Comparison of ENCODE assay signal across 8 cellular contexts in the genomic region with DNA sequence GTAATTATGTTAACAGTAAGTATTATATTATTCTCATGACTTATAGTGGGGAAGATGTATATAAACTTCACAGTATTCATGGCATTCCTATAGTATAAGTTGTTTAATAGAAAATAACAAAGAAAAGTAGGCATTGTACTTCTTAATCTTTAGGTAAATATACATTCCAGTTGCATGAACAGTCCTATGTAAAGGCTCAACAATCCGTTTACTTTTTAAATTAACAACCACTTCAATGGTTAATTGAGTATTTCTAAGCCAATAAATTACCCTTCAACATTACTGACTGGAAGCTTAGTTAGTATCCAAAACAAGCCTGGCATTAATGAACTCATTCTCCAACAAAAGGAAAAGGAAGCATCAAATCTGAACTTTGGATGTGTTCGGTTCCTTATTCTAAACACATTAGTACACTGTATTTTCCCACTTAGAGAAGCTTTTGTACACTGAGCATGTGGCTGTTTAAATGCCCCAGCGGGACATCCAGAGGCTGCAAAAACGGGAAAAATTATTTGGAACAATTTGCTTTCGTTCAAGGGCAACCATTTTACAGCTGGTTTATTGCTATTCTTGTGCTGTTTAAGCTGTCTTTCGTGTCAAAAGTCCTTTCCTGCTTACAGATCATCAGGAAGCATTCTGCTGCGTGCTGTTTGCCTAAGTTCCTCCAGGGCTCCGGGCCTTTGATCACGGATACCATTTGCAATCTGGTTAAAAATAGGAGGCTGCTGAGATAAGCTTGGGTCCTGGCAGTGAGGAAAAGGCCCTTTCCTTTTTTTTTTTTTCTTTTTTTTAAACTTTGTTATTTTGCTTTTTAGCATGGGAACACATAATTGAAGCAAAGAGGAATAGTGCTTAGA.
A peak's percentile ranks its signal among the peaks of the same experiment; 100 is the strongest.
DNase-seq lines count a peak whose midpoint lies in the region; ATAC-seq and TF ChIP-seq lines count a peak whose summit lies in the region.

No MANE protein-coding gene starts in this region.

- H3K27me3 ChIP-seq in neuron (ENCODE audit: insufficient read depth, low read length) = no peaks in the 10 kb centered on the region
- H3K27me3 ChIP-seq in CD8-positive, alpha-beta memory T cell (ENCODE audit: insufficient read depth, low read length, poor library complexity, severe bottlenecking) = no peaks in the 10 kb centered on the region

- no peak for TF ChIP-seq CTCF in OCI-LY7 (conservative IDR thresholded peaks at IDR 0.05; ENCODE audit: low read length)

- H2AFZ ChIP-seq in OCI-LY7 (ENCODE audit: low read length) (peak overlapping the region; percentile 23; the same call in 1 of the 2 replicates), neuron (ENCODE audit: low read depth, low read length) (peak overlapping the region; percentile 75)

- POLR2A ChIA-PET in OCI-LY7 (lab: Charles Lee) = interaction anchor here (0.6 kb wide), 1 partner anchor 650 kb away, joined by 4 read pairs; no protein-coding TSS in a partner anchor
- POLR2A ChIA-PET in CD8-positive, alpha-beta memory T cell (lab: Charles Lee) = no interaction called here
- POLR2A ChIA-PET in activated CD8-positive, alpha-beta T cell treated with anti-CD3 and anti-CD28 coated beads, Interleukin-2, amount 10 ng/mL, durations not matched to agents 7 days and 5 days (lab: Charles Lee) = interaction anchor here (0.6 kb wide), 1 partner anchor 214 kb away, joined by 4 read pairs; no protein-coding TSS in a partner anchor

- H3K9me3 ChIP-seq in OCI-LY7 (ENCODE audit: low read length) (no peaks in the 10 kb centered on the region), neuron (ENCODE audit: low read length) (no peaks in the 10 kb centered on the region)
- H3K9me3 ChIP-seq in CD8-positive, alpha-beta memory T cell (ENCODE audit: low read length) = no peaks in the 10 kb centered on the region

- no peaks in the 10 kb centered on the region for H3K36me3 Mint-ChIP-seq in CD8-positive, alpha-beta memory T cell
- H3K36me3 Mint-ChIP-seq in activated CD8-positive, alpha-beta T cell treated with anti-CD3 and anti-CD28 coated beads, Interleukin-2, amount 10 ng/mL, durations not matched to agents 7 days and 5 days (ENCODE audit: low read depth) = no peaks in the 10 kb centered on the region

- no peaks in the 10 kb centered on the region for H3K36me3 ChIP-seq in OCI-LY7 (ENCODE audit: insufficient read depth, low read length)
- H3K36me3 ChIP-seq in neuron (ENCODE audit: insufficient read depth, low read length) = no peaks in the 10 kb centered on the region
- no peaks in the 10 kb centered on the region for H3K36me3 ChIP-seq in CD8-positive, alpha-beta memory T cell (ENCODE audit: insufficient read depth, low read length)

- H3K4me3 ChIP-seq in OCI-LY7 (ENCODE audit: low read depth, low read length, poor library complexity, severe bottlenecking) = no peak overlapping the region
- peak overlapping the region; percentile 38 for H3K4me3 ChIP-seq in neuron (ENCODE audit: low read length)
- H3K4me3 ChIP-seq in CD8-positive, alpha-beta memory T cell (ENCODE audit: low read length) = no peak overlapping the region

- DNase-seq in DMS153 treated with DMSO at 0.1 percent for 48 hours (lab: John Stamatoyannopoulos, UW; ENCODE audit: unreplicated experiment) (peak; percentile 56), OCI-LY7 (ENCODE audit: low spot score) (no peak), fibroblast of peridontal ligament (ENCODE audit: extremely low read depth) (peak; percentile 59), NCI-H2227 treated with DMSO at 0.1 percent for 48 hours (lab: John Stamatoyannopoulos, UW) (no peak)
- DNase-seq in CD8-positive, alpha-beta memory T cell = no peak
- no peak for DNase-seq in activated CD4-positive, CD25-positive, alpha-beta regulatory T cell (lab: John Stamatoyannopoulos, UW)
- no peak for DNase-seq in activated CD8-positive, alpha-beta T cell treated with anti-CD3 and anti-CD28 coated beads, Interleukin-2, amount 10 ng/mL, durations not matched to agents 7 days and 5 days

- no TSS peak for BruUV-seq in OCI-LY7 (replicated peaks; lab: Mats Ljungman, UMichigan)

- H3K4me1 ChIP-seq in OCI-LY7 (ENCODE audit: insufficient read depth, low read length, poor library complexity, severe bottlenecking) = no peaks in the 10 kb centered on the region
- peaks cover 9% of the 10 kb centered on the region for H3K4me1 ChIP-seq in neuron (ENCODE audit: insufficient read depth, low read length)
- H3K4me1 ChIP-seq in CD8-positive, alpha-beta memory T cell (ENCODE audit: insufficient read depth, low read length) = no peaks in the 10 kb centered on the region

- H3K9me2 ChIP-seq in OCI-LY7 (ENCODE audit: insufficient read depth, low read length) = no peaks in the 10 kb centered on the region

- no peak overlapping the region for H3K4me2 ChIP-seq in OCI-LY7 (ENCODE audit: low read length)

- no peak overlapping the region for H3K4me3 Mint-ChIP-seq in CD8-positive, alpha-beta memory T cell
- H3K4me3 Mint-ChIP-seq in activated CD8-positive, alpha-beta T cell treated with anti-CD3 and anti-CD28 coated beads, Interleukin-2, amount 10 ng/mL, durations not matched to agents 7 days and 5 days = no peak overlapping the region

- no peaks in the 10 kb centered on the region for H3K27me3 Mint-ChIP-seq in CD8-positive, alpha-beta memory T cell
- H3K27me3 Mint-ChIP-seq in activated CD8-positive, alpha-beta T cell treated with anti-CD3 and anti-CD28 coated beads, Interleukin-2, amount 10 ng/mL, durations not matched to agents 7 days and 5 days (ENCODE audit: low read depth) = peaks cover 4% of the 10 kb centered on the region

- intact Hi-C loops in OCI-LY7 (cut with micrococcal nuclease; ENCODE audit: unreplicated experiment) = no loop called here

- CTCF ChIA-PET in OCI-LY7 (lab: Charles Lee; ENCODE audit: unreplicated experiment) = no interaction called here
- CTCF ChIA-PET in CD8-positive, alpha-beta memory T cell (lab: Charles Lee) = no interaction called here
- CTCF ChIA-PET in activated CD8-positive, alpha-beta T cell treated with anti-CD3 and anti-CD28 coated beads, Interleukin-2, amount 10 ng/mL, durations not matched to agents 7 days and 5 days (lab: Charles Lee) = interaction anchor here (0.7 kb wide), 1 partner anchor 74 kb away, joined by 3 read pairs; no protein-coding TSS in a partner anchor

- H3K79me2 ChIP-seq in OCI-LY7 (ENCODE audit: insufficient read depth, low read depth, low read length) = no peaks in the 10 kb centered on the region

- no peak for ATAC-seq in activated CD8-positive, alpha-beta T cell treated with anti-CD3 and anti-CD28 coated beads, Interleukin-2, amount 10 ng/mL, durations not matched to agents 7 days and 5 days

- H3K27ac ChIP-seq in OCI-LY7 (ENCODE audit: low read depth, low read length, poor library complexity, severe bottlenecking) = no peak overlapping the region
- no peak overlapping the region for H3K27ac ChIP-seq in CD8-positive, alpha-beta memory T cell (ENCODE audit: low read depth, low read length)

- no peaks in the 10 kb centered on the region for H3K4me1 Mint-ChIP-seq in CD8-positive, alpha-beta memory T cell
- no peaks in the 10 kb centered on the region for H3K4me1 Mint-ChIP-seq in activated CD8-positive, alpha-beta T cell treated with anti-CD3 and anti-CD28 coated beads, Interleukin-2, amount 10 ng/mL, durations not matched to agents 7 days and 5 days (ENCODE audit: low read depth)

- H3K27ac Mint-ChIP-seq in CD8-positive, alpha-beta memory T cell = no peak overlapping the region
- no peak overlapping the region for H3K27ac Mint-ChIP-seq in activated CD8-positive, alpha-beta T cell treated with anti-CD3 and anti-CD28 coated beads, Interleukin-2, amount 10 ng/mL, durations not matched to agents 7 days and 5 days

- H4K20me1 ChIP-seq in OCI-LY7 (ENCODE audit: insufficient read depth, low read length) = no peaks in the 10 kb centered on the region

- no peaks in the 10 kb centered on the region for H3K9me3 Mint-ChIP-seq in CD8-positive, alpha-beta memory T cell
- no peaks in the 10 kb centered on the region for H3K9me3 Mint-ChIP-seq in activated CD8-positive, alpha-beta T cell treated with anti-CD3 and anti-CD28 coated beads, Interleukin-2, amount 10 ng/mL, durations not matched to agents 7 days and 5 days (ENCODE audit: insufficient read depth)

Comparison
In these comparisons a context has a peak if more than half of its experiments do, and no peak if none do; other contexts are left out.
1. DNase-seq: peak in DMS153 treated with DMSO at 0.1 percent for 48 hours (single experiment) and fibroblast of peridontal ligament (single experiment); none in OCI-LY7 (single experiment), CD8-positive, alpha-beta memory T cell (0 of 5), NCI-H2227 treated with DMSO at 0.1 percent for 48 hours (single experiment), activated CD4-positive, CD25-positive, alpha-beta regulatory T cell (0 of 4) and activated CD8-positive, alpha-beta T cell treated with anti-CD3 and anti-CD28 coated beads, Interleukin-2, amount 10 ng/mL, durations not matched to agents 7 days and 5 days (single experiment).